In the genomic region with DNA sequence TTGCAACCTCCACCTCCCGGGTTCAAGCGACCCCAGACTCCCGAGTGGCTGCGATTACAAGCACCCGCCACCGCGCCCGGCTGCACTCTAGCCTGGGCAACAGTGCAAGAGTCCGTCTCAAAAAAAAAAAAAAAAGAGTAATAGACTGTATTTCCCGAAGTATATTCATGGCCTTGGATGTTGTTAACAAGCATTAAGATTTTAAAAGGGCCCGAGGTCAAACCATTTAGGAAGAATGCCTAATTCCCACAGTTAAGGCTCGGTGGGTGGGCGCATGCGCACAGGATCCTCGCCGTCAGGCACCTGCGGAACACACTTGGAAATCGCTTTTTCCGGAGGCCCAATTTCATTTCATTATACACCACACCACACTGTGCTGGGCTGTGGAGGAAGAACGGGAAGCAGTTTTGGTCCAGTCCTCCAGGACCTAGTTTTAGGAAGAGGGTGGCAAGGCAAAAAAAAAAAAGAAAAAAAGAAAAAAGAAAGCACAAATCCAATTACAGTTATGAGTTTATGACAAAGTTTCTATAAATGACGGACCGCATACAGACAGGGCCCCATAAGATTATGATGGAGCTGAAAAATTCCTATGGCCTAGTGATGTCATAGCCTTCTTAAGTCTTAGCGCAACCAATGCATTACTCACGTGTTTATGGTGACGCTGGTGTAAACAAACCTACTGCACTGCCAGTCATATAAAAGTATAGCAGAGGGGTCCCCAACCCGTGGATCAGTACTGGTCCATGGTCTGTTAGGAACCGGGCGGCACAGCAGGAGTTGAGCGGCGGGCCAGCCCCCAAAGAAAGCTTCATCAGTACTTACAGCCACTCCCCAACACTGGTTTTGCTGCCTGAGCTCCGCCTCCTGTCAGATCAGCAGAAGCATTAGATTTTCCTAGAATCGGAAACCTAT, we compare ENCODE assay signal across 8 cellular contexts. TPM values are rescaled to one million over a fixed set of nuclear protein-coding genes. Genes with fewer than 3 reads are reported as not detected.
DNase-seq lines count a peak whose midpoint lies in the region; ATAC-seq lines count a peak whose summit lies in the region.

No MANE protein-coding gene starts in this region.

- H3K79me2 ChIP-seq in trophoblast cell (ENCODE audit: control insufficient read depth, insufficient read depth, low read length, poor library complexity) = no peaks in the 10 kb centered on the region

- intact Hi-C loops in head of caudate nucleus (cut with DNase I) = no loop called here

- H4K8ac ChIP-seq in trophoblast cell (ENCODE audit: low read depth, low read length) = no peak overlapping the region

- H2BK12ac ChIP-seq in trophoblast cell (ENCODE audit: low read length) = no peak overlapping the region

- H3K4me2 ChIP-seq in trophoblast cell (ENCODE audit: low read length) = peak overlapping the region; percentile 69

- H3K9ac ChIP-seq in ES-I3 (ENCODE audit: low read depth, low read length) (peak overlapping the region; percentile 39; the same call in 1 of the 2 replicates), trophoblast cell (ENCODE audit: low read length) (no peak overlapping the region)

- peak overlapping the region; percentile 37 for H3K4me3 ChIP-seq in MG63
- no peak overlapping the region for H3K4me3 ChIP-seq in trophoblast cell (ENCODE audit: low read depth, low read length)

- no peak overlapping the region for H3K4ac ChIP-seq in trophoblast cell (ENCODE audit: low read depth, low read length)

- H3K27ac ChIP-seq in trophoblast cell (ENCODE audit: low read depth, low read length) = no peak overlapping the region

- H2AFZ ChIP-seq in trophoblast cell (ENCODE audit: insufficient read depth, low read length, poor library complexity) = peak overlapping the region; percentile 59

- no peaks in the 10 kb centered on the region for H3K36me3 ChIP-seq in ES-I3 (ENCODE audit: insufficient read depth, low read length)
- H3K36me3 ChIP-seq in MG63 = no peaks in the 10 kb centered on the region
- H3K36me3 ChIP-seq in trophoblast cell (ENCODE audit: control insufficient read depth in 1 of 2, insufficient read depth in 2 of 2, low read length in 2 of 2) = no peaks in the 10 kb centered on the region

- H3K9me3 ChIP-seq in ES-I3 (ENCODE audit: control insufficient read depth, insufficient read depth, low read length) (no peaks in the 10 kb centered on the region), MG63 (no peaks in the 10 kb centered on the region), trophoblast cell (ENCODE audit: insufficient read depth, low read depth, low read length) (no peaks in the 10 kb centered on the region)

- H4K91ac ChIP-seq in trophoblast cell (ENCODE audit: low read depth, low read length) = no peak overlapping the region

- no peak overlapping the region for H3K14ac ChIP-seq in trophoblast cell (ENCODE audit: low read length)

- WGBS in trophoblast cell (ENCODE audit: extremely low coverage, insufficient coverage, insufficient read length) = no CpG with 5 or more reads among the region's 32 CpGs

- H4K12ac ChIP-seq in trophoblast cell (ENCODE audit: low read depth, low read length) = no peak overlapping the region

- no peak overlapping the region for H3K18ac ChIP-seq in trophoblast cell (ENCODE audit: low read length)

- no peaks in the 10 kb centered on the region for H3K79me1 ChIP-seq in trophoblast cell (ENCODE audit: low read length)

- H2BK5ac ChIP-seq in trophoblast cell (ENCODE audit: low read depth, low read length, poor library complexity) = no peak overlapping the region

- ATAC-seq in GM19328 (IDR thresholded peaks at IDR 0.05; ENCODE audit: unreplicated experiment) = no peak
- no peak for ATAC-seq in GM21717 (IDR thresholded peaks at IDR 0.05; ENCODE audit: unreplicated experiment)

- no peak for DNase-seq in MG63
- DNase-seq in activated effector memory CD4-positive, alpha-beta T cell treated with anti-CD3 and anti-CD28 coated beads, Interleukin-2, amount 50 U/mL, for 16 hours = peak; percentile 77
- peak in 41 of 42 donors; percentile 17 to 81 (median 61) for DNase-seq in head of caudate nucleus
- peak in 1 of 2 donors; percentile 82 for DNase-seq in trophoblast cell
- no peak for DNase-seq in NCI-H446 (lab: John Stamatoyannopoulos, UW)

- H3K27me3 ChIP-seq in MG63 = no peaks in the 10 kb centered on the region
- H3K27me3 ChIP-seq in trophoblast cell (ENCODE audit: insufficient read depth, low read length) = peaks cover 2% of the 10 kb centered on the region

- H3K4me1 ChIP-seq in ES-I3 (ENCODE audit: insufficient read depth, low read length) (peaks cover 20% of the 10 kb centered on the region), trophoblast cell (ENCODE audit: control insufficient read depth in 1 of 2, insufficient read depth in 2 of 2, low read length in 2 of 2) (peaks cover 5 to 6% of the 10 kb centered on the region in 2 experiments)

- no peak overlapping the region for H2AK5ac ChIP-seq in trophoblast cell (ENCODE audit: low read length)

- no peak overlapping the region for H2BK120ac ChIP-seq in trophoblast cell (ENCODE audit: insufficient read depth, low read length, poor library complexity)

- H3K23ac ChIP-seq in trophoblast cell (ENCODE audit: low read length) = no peak overlapping the region

RNA-seq across cellular contexts. Expression of gene H3-3A, which starts 38.2 kb away (rescaled TPM):
- total RNA-seq in MG63 (2014; rRNA removed; shearing (Covaris generic); ENCODE audit: low replicate concordance) = 121 and 188 TPM in 2 replicates
- polyA plus RNA-seq in trophoblast cell (2013) = 1,042 and 1,059 TPM in 2 replicates

Comparison
In these comparisons a context has a peak if more than half of its experiments do, and no peak if none do; other contexts are left out.
1. DNase-seq: peak in activated effector memory CD4-positive, alpha-beta T cell treated with anti-CD3 and anti-CD28 coated beads, Interleukin-2, amount 50 U/mL, for 16 hours (single experiment) and head of caudate nucleus (41 of 42); none in MG63 (single experiment) and NCI-H446 (0 of 2).